Comparison of ENCODE assay signal across 32 cellular contexts in the genomic region with DNA sequence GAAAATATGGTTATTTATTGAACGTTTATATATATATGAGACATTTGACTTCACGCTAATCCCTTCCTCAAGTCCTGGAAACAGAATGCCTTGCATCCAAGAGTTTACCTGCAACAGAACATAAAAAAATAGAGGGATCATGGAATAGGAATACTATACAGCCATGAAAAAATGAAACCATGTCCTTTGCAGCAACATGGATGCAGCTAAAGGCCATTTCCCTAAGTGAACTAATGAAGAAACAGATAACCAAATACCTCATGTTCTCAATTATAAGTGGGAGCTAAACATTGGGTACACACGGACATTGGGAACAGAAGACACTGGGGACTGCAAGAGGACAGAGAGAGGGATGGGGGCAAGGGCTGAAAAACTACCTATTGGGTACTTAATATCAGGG. TPM values are rescaled to one million over a fixed set of nuclear protein-coding genes. Genes with fewer than 3 reads are reported as not detected.
"Had no signal": no experiment of that assay in that cellular context is flagged by ENCODE, and none has a peak within 500 bp of the region (broad histone marks: within the 10 kb centered on the region; RNA-seq: fewer than 3 reads in every experiment).

No MANE protein-coding gene starts in this region.

- H3K4me2 ChIP-seq: neural progenitor cell, smooth muscle cell had no signal

- DNase-seq: naive thymus-derived CD4-positive, alpha-beta T cell; natural killer cell; occipital lobe; ovary; posterior cingulate gyrus; psoas muscle; right cardiac atrium; spleen; stimulated activated CD4-positive, alpha-beta T cell treated with anti-CD3 and anti-CD28 coated beads, Interleukin-12 subunit alpha, Interleukin-12 subunit beta, amount 100 ng/mL, for 4 hours; stimulated activated CD4-positive, alpha-beta T cell treated with anti-CD3 and anti-CD28 coated beads, Interleukin-1b, Interleukin-23, amount 100 ng/mL, for 48 hours; stimulated activated CD4-positive, alpha-beta T cell treated with anti-CD3 and anti-CD28 coated beads, Interleukin-4, amount 100 ng/mL, for 1 hour; stimulated activated CD4-positive, alpha-beta T cell treated with anti-CD3 and anti-CD28 coated beads, Interleukin-4, amount 100 ng/mL, for 4 hours; stimulated activated CD8-positive, alpha-beta memory T cell treated with anti-CD3 and anti-CD28 coated beads, Interleukin-4, amount 100 ng/mL, for 48 hours; stimulated activated naive CD4-positive, alpha-beta T cell; stimulated activated naive CD8-positive, alpha-beta T cell treated with anti-CD3 and anti-CD28 coated beads, Interleukin-15, amount 100 ng/mL, for 72 hours; stimulated activated naive CD8-positive, alpha-beta T cell treated with anti-CD3 and anti-CD28 coated beads, Interleukin-15, Interleukin-2, amounts not matched to agents 100 U/mL and 50 U/mL, for 24 hours; substantia nigra; thyroid gland; trophoblast cell; upper lobe of left lung had no signal

- H3K27me3 ChIP-seq: neural progenitor cell, ovary, thyroid gland, tibial nerve, upper lobe of left lung, vagina had no signal

- H2AFZ ChIP-seq: neural progenitor cell, parathyroid adenoma had no signal

- H3K27ac ChIP-seq: neural progenitor cell, ovary, parathyroid adenoma, psoas muscle, skin epidermis, spleen, thoracic aorta, thyroid gland, tibial nerve, upper lobe of left lung, vagina had no signal

- FAIRE-seq: urothelium cell line had no signal

- H3K36me3 ChIP-seq: neural progenitor cell, ovary, spleen, thoracic aorta, thyroid gland, tibial nerve, upper lobe of left lung, vagina had no signal

- H3K4me1 ChIP-seq: neural progenitor cell, parathyroid adenoma, psoas muscle, spleen, thyroid gland, tibial nerve, upper lobe of left lung, vagina had no signal

- H3K9ac ChIP-seq: neural progenitor cell, parathyroid adenoma had no signal

- H3K4me3 ChIP-seq: neural progenitor cell, ovary, psoas muscle, skin epidermis, smooth muscle cell, spleen, thoracic aorta, thyroid gland, tibial nerve, upper lobe of left lung, vagina had no signal

- H3K79me2 ChIP-seq: parathyroid adenoma had no signal

- ATAC-seq: naive thymus-derived CD4-positive, alpha-beta T cell; natural killer cell; psoas muscle; right cardiac atrium; sciatic nerve; stimulated activated memory B cell treated with anti-CD40 and anti-IgM and Interleukin-4, amounts not matched to agents 10 μg/mL and 1 μg/mL and 100 μg/mL, for 72 hours; stimulated activated naive CD8-positive, alpha-beta T cell treated with anti-CD3 and anti-CD28 coated beads, Interleukin-15, amount 100 ng/mL, for 72 hours; stimulated activated naive CD8-positive, alpha-beta T cell treated with anti-CD3 and anti-CD28 coated beads, Interleukin-15, Interleukin-2, amounts not matched to agents 100 U/mL and 50 U/mL, for 24 hours had no signal

- H3K9me3 ChIP-seq: ovary, psoas muscle, thoracic aorta, thyroid gland, tibial nerve, upper lobe of left lung, vagina had no signal

RNA-seq across cellular contexts. Expression of gene BAAT, which starts 13.0 kb away (rescaled TPM):
- total RNA-seq: natural killer cell, progenitor cell of endocrine pancreas, sciatic nerve, smooth muscle cell, thyroid gland, tibial nerve, ureter, vagina had no signal
- polyA plus RNA-seq: naive thymus-derived CD4-positive, alpha-beta T cell; ovary; smooth muscle cell had no signal
